ENCODE assay signal across 8 cellular contexts in genomic region chr16:70331588-70332358, GRCh38. TPM values are rescaled to one million over a fixed set of nuclear protein-coding genes. Genes with fewer than 3 reads are reported as not detected.
DNase-seq lines count a peak whose midpoint lies in the region; ATAC-seq and TF ChIP-seq lines count a peak whose summit lies in the region.

No MANE protein-coding gene starts in this region.

- H3K36me3 Mint-ChIP-seq in CD14-positive monocyte (peaks cover 46 to 87% of the 10 kb centered on the region in 2 donors), brain (peaks cover 53% of the 10 kb centered on the region), memory B cell (peaks cover 31% of the 10 kb centered on the region)
- peaks cover 42% of the 10 kb centered on the region for H3K36me3 Mint-ChIP-seq in activated T-helper 2 cell treated with anti-CD3 and anti-CD28 coated beads, Interferon-gamma antibody, Interleukin-2, Interleukin-4, amounts not matched to agents 10 μg/mL and 5 μg/mL and 100 μg/mL, durations not matched to agents 14 hours and 24 hours and 36 hours (ENCODE audit: low read depth)

- no peaks in the 10 kb centered on the region for H3K4me1 ChIP-seq in suprapubic skin

- peak; percentile 28 for TF ChIP-seq CTCF in CD14-positive monocyte (IDR thresholded peaks at IDR 0.05)
- TF ChIP-seq CTCF in HFF-Myc (IDR thresholded peaks at IDR 0.05; ENCODE audit: low read depth, low read length, missing control alignments) = peak; percentile 59
- peak; percentile 53 to 68 for TF ChIP-seq CTCF in brain (conservative IDR thresholded peaks at IDR 0.05)
- peak in 1 of 2 donors; percentile 36 for TF ChIP-seq CTCF in suprapubic skin (IDR thresholded peaks at IDR 0.05)

- no peak overlapping the region for H3K27ac ChIP-seq in suprapubic skin

- TF ChIP-seq POLR2A in suprapubic skin (IDR thresholded peaks at IDR 0.05) = no peak

- DNase-seq in CD14-positive monocyte (ENCODE audit: low spot score) = no peak
- DNase-seq in HFF-Myc (ENCODE audit: extremely low read depth, low read depth) = no peak
- no peak for DNase-seq in memory B cell (ENCODE audit: low spot score in 2 of 2)
- no peak for DNase-seq in suprapubic skin (ENCODE audit: low spot score in 2 of 2)
- no peak for DNase-seq in DMS79 treated with DMSO at 0.1 percent for 48 hours (lab: John Stamatoyannopoulos, UW)
- DNase-seq in activated T-helper 2 cell treated with anti-CD3 and anti-CD28 coated beads, Interferon-gamma antibody, Interleukin-2, Interleukin-4, amounts not matched to agents 10 μg/mL and 5 μg/mL and 100 μg/mL, durations not matched to agents 14 hours and 24 hours and 36 hours (ENCODE audit: low spot score) = no peak

- H3K9me3 Mint-ChIP-seq in CD14-positive monocyte (no peaks in the 10 kb centered on the region), brain (no peaks in the 10 kb centered on the region), memory B cell (no peaks in the 10 kb centered on the region)
- no peaks in the 10 kb centered on the region for H3K9me3 Mint-ChIP-seq in activated T-helper 2 cell treated with anti-CD3 and anti-CD28 coated beads, Interferon-gamma antibody, Interleukin-2, Interleukin-4, amounts not matched to agents 10 μg/mL and 5 μg/mL and 100 μg/mL, durations not matched to agents 14 hours and 24 hours and 36 hours

- no peaks in the 10 kb centered on the region for H3K27me3 ChIP-seq in suprapubic skin

- peaks cover 91% of the 10 kb centered on the region for H3K36me3 ChIP-seq in suprapubic skin

- H3K9me3 ChIP-seq in suprapubic skin = no peaks in the 10 kb centered on the region

- WGBS in suprapubic skin = 63% methylated on average over 9 of the region's 9 CpGs

- H3K4me1 Mint-ChIP-seq in CD14-positive monocyte (no peaks in the 10 kb centered on the region), brain (no peaks in the 10 kb centered on the region), memory B cell (no peaks in the 10 kb centered on the region)
- H3K4me1 Mint-ChIP-seq in activated T-helper 2 cell treated with anti-CD3 and anti-CD28 coated beads, Interferon-gamma antibody, Interleukin-2, Interleukin-4, amounts not matched to agents 10 μg/mL and 5 μg/mL and 100 μg/mL, durations not matched to agents 14 hours and 24 hours and 36 hours (ENCODE audit: low read depth) = no peaks in the 10 kb centered on the region

- ATAC-seq in memory B cell (ENCODE audit: low read depth) (peak; percentile 63), HG02588 (IDR thresholded peaks at IDR 0.05; ENCODE audit: unreplicated experiment) (no peak)

- H3K27me3 Mint-ChIP-seq in CD14-positive monocyte (ENCODE audit: low read depth in 3 of 3) (peaks cover 0 to 2% (median 0%) of the 10 kb centered on the region in 3 donors), brain (no peaks in the 10 kb centered on the region), memory B cell (no peaks in the 10 kb centered on the region)
- no peaks in the 10 kb centered on the region for H3K27me3 Mint-ChIP-seq in activated T-helper 2 cell treated with anti-CD3 and anti-CD28 coated beads, Interferon-gamma antibody, Interleukin-2, Interleukin-4, amounts not matched to agents 10 μg/mL and 5 μg/mL and 100 μg/mL, durations not matched to agents 14 hours and 24 hours and 36 hours (ENCODE audit: low read depth)

- H3K4me3 ChIP-seq in HFF-Myc (replicated peaks; ENCODE audit: low read depth, low read length) = no peak overlapping the region
- H3K4me3 ChIP-seq in suprapubic skin = no peak overlapping the region

- no peak for TF ChIP-seq EP300 in suprapubic skin (IDR thresholded peaks at IDR 0.05)

- H3K4me3 Mint-ChIP-seq in CD14-positive monocyte (no peak overlapping the region), brain (no peak overlapping the region), memory B cell (no peak overlapping the region)
- H3K4me3 Mint-ChIP-seq in activated T-helper 2 cell treated with anti-CD3 and anti-CD28 coated beads, Interferon-gamma antibody, Interleukin-2, Interleukin-4, amounts not matched to agents 10 μg/mL and 5 μg/mL and 100 μg/mL, durations not matched to agents 14 hours and 24 hours and 36 hours (ENCODE audit: low read depth) = no peak overlapping the region

- H3K27ac Mint-ChIP-seq in CD14-positive monocyte (peak overlapping the region in 2 of 7 donors; percentile 8 to 62), brain (peak overlapping the region in 2 of 5 experiments; percentile 33 to 63), memory B cell (no peak overlapping the region)
- H3K27ac Mint-ChIP-seq in activated T-helper 2 cell treated with anti-CD3 and anti-CD28 coated beads, Interferon-gamma antibody, Interleukin-2, Interleukin-4, amounts not matched to agents 10 μg/mL and 5 μg/mL and 100 μg/mL, durations not matched to agents 14 hours and 24 hours and 36 hours = no peak overlapping the region

- intact Hi-C loops in CD14-positive monocyte (cut with micrococcal nuclease) = no loop called here
- intact Hi-C loops in activated T-helper 2 cell treated with anti-CD3 and anti-CD28 coated beads, Interferon-gamma antibody, Interleukin-2, Interleukin-4, amounts not matched to agents 10 μg/mL and 5 μg/mL and 100 μg/mL, durations not matched to agents 14 hours and 24 hours and 36 hours (cut with micrococcal nuclease) = no loop called here

RNA-seq across cellular contexts. Expression of gene DDX19A, which starts 14.9 kb away (rescaled TPM):
- polyA plus RNA-seq in CD14-positive monocyte = 10 to 100 TPM; 18.4 to 21.5 TPM
- polyA plus RNA-seq in brain (ENCODE audit: insufficient read depth, low read depth, low replicate concordance) = 37.4 TPM
- 10 to 100 TPM; 37.1 to 55.9 (median 42.5) TPM for total RNA-seq in suprapubic skin
- total RNA-seq in activated T-helper 2 cell treated with anti-CD3 and anti-CD28 coated beads, Interferon-gamma antibody, Interleukin-2, Interleukin-4, amounts not matched to agents 10 μg/mL and 5 μg/mL and 100 μg/mL, durations not matched to agents 14 hours and 24 hours and 36 hours = 55.8 and 58.5 TPM in 2 replicates

RNA-seq across cellular contexts. Expression of gene DDX19B, which starts 32.8 kb away (rescaled TPM):
- polyA plus RNA-seq in CD14-positive monocyte (10 to 100 TPM; 29.2 to 31.9 TPM), brain (ENCODE audit: insufficient read depth, low read depth, low replicate concordance) (98.4 TPM)
- total RNA-seq in suprapubic skin = 10 to 100 TPM; 31.9 to 58.6 (median 43.6) TPM
- 31.0 and 33.3 TPM in 2 replicates for total RNA-seq in activated T-helper 2 cell treated with anti-CD3 and anti-CD28 coated beads, Interferon-gamma antibody, Interleukin-2, Interleukin-4, amounts not matched to agents 10 μg/mL and 5 μg/mL and 100 μg/mL, durations not matched to agents 14 hours and 24 hours and 36 hours

RNA-seq across cellular contexts. Expression of gene AARS1, which starts 42.5 kb away (rescaled TPM):
- polyA plus RNA-seq in CD14-positive monocyte (10 to 100 TPM; 16.3 to 16.6 TPM), brain (ENCODE audit: insufficient read depth, low read depth, low replicate concordance) (288 TPM)
- total RNA-seq in suprapubic skin = 10 to 100 TPM; 35.4 to 56.2 (median 38.6) TPM
- 103 and 106 TPM in 2 replicates for total RNA-seq in activated T-helper 2 cell treated with anti-CD3 and anti-CD28 coated beads, Interferon-gamma antibody, Interleukin-2, Interleukin-4, amounts not matched to agents 10 μg/mL and 5 μg/mL and 100 μg/mL, durations not matched to agents 14 hours and 24 hours and 36 hours
